ENCODE assay signal across 11 cellular contexts in genomic region chr17:80476877-80477646, GRCh38. TPM values are rescaled to one million over a fixed set of nuclear protein-coding genes. Genes with fewer than 3 reads are reported as not detected.
DNase-seq lines count a peak whose midpoint lies in the region; ATAC-seq and TF ChIP-seq lines count a peak whose summit lies in the region.
"Had no signal": no experiment of that assay in that cellular context is flagged by ENCODE, and none has a peak within 500 bp of the region (broad histone marks: within the 10 kb centered on the region; RNA-seq: fewer than 3 reads in every experiment).

No MANE protein-coding gene starts in this region.

- TF ChIP-seq CTCF in RWPE2 (IDR thresholded peaks at IDR 0.05; ENCODE audit: poor library complexity, severe bottlenecking) (no peak), lower leg skin (IDR thresholded peaks at IDR 0.05) (no peak)

- DNase-seq in D341Med (ENCODE audit: low spot score) (peak; percentile 91), RWPE2 (ENCODE audit: low spot score) (no peak), lower leg skin (ENCODE audit: low spot score in 2 of 2) (no peak), MG63 (no peak), cerebellar cortex (ENCODE audit: low spot score) (no peak)
- DNase-seq: cortex of kidney; NK-92 treated with Interleukin-12 subunit alpha and Interleukin-12 subunit beta, amount 100 ng/mL, for 24 hours had no signal

- no peak for TF ChIP-seq POLR2A in lower leg skin (IDR thresholded peaks at IDR 0.05)

- intact Hi-C loops in lower leg skin (cut with DNase I; ENCODE audit: low total_unique reads) = no loop called here

- 4% methylated on average over 10 of the region's 84 CpGs; no CpG with 5 or more reads in 1 of the 2 donors for WGBS in lower leg skin, 2 donors

- H3K4me3 ChIP-seq in ACC112 (ENCODE audit: low read depth, low read length) (peak overlapping the region; percentile 70), RWPE2 (ENCODE audit: severe bottlenecking) (peak overlapping the region; percentile 7), lower leg skin (ENCODE audit: low read depth, poor library complexity, severe bottlenecking) (peak overlapping the region; percentile 8), MG63 (no peak overlapping the region)

- H3K9me3 ChIP-seq in RWPE2 (ENCODE audit: severe bottlenecking) (no peaks in the 10 kb centered on the region), MG63 (no peaks in the 10 kb centered on the region)
- H3K9me3 ChIP-seq: uterus had no signal

- H2AFZ ChIP-seq in ACC112 (ENCODE audit: low read length, unreplicated experiment) = no peak overlapping the region

- peaks cover 50% of the 10 kb centered on the region for H3K27me3 ChIP-seq in ACC112 (ENCODE audit: insufficient read depth, low read length)
- peaks cover 65% of the 10 kb centered on the region for H3K27me3 ChIP-seq in RWPE2 (ENCODE audit: insufficient read depth, poor library complexity, severe bottlenecking)
- peaks cover 49% of the 10 kb centered on the region for H3K27me3 ChIP-seq in MG63

- H3K36me3 ChIP-seq in ACC112 (ENCODE audit: insufficient read depth, low read length) (no peaks in the 10 kb centered on the region), RWPE2 (ENCODE audit: low read depth) (no peaks in the 10 kb centered on the region), MG63 (no peaks in the 10 kb centered on the region)
- H3K36me3 ChIP-seq: uterus had no signal

- H3K79me2 ChIP-seq in ACC112 (ENCODE audit: control insufficient read depth, insufficient read depth, low read length, unreplicated experiment) = no peaks in the 10 kb centered on the region

- H3K27ac ChIP-seq in ACC112 (ENCODE audit: low read depth, low read length) (no peak overlapping the region), RWPE2 (ENCODE audit: poor library complexity, severe bottlenecking) (no peak overlapping the region)
- H3K27ac ChIP-seq: uterus had no signal

- no peak for ATAC-seq in RWPE2 (ENCODE audit: low read depth)
- no peak for ATAC-seq in GM21723 (IDR thresholded peaks at IDR 0.05; ENCODE audit: unreplicated experiment)
- no peak for ATAC-seq in HG03442 (IDR thresholded peaks at IDR 0.05; ENCODE audit: unreplicated experiment)

- no peaks in the 10 kb centered on the region for H3K4me1 ChIP-seq in ACC112 (ENCODE audit: control insufficient read depth, insufficient read depth, low read length, unreplicated experiment)
- H3K4me1 ChIP-seq in RWPE2 (ENCODE audit: insufficient read depth, poor library complexity, severe bottlenecking) = peaks cover 4% of the 10 kb centered on the region

RNA-seq across cellular contexts. Expression of gene NPTX1, which starts 0.7 kb away (rescaled TPM):
- total RNA-seq in lower leg skin = 1 to 10 TPM; 1.1 to 2.6 (median 2.3) TPM
- total RNA-seq in MG63 (2014; rRNA removed; shearing (Covaris generic); ENCODE audit: low replicate concordance) = 0.91 TPM in 1 of 2 replicates, not detected in the other
